8 cellular contexts compared by ENCODE assay signal in genomic region chr2:212538156-212539144, GRCh38. TPM values are rescaled to one million over a fixed set of nuclear protein-coding genes. Genes with fewer than 3 reads are reported as not detected.
DNase-seq lines count a peak whose midpoint lies in the region; ATAC-seq and TF ChIP-seq lines count a peak whose summit lies in the region.

TSS of gene ERBB4 (minus strand) at chr2:212538802. CDS start at chr2:212538530, 272 bp downstream.

- no peak within 1 kb of the TSS for H3K27ac Mint-ChIP-seq in CD4-positive, alpha-beta memory T cell
- peak within 1 kb of the TSS; percentile 79 for H3K27ac Mint-ChIP-seq in stimulated activated naive B cell treated with anti-CD40 and anti-IgM and Interleukin-4, amounts not matched to agents 10 μg/mL and 1 μg/mL and 100 μg/mL, for 72 hours

- no peaks in the 10 kb centered on the region for H3K4me1 ChIP-seq in CD4-positive, alpha-beta memory T cell (ENCODE audit: insufficient read depth, low read length)
- peaks cover 18% of the 10 kb centered on the region for H3K4me1 ChIP-seq in mammary epithelial cell (ENCODE audit: insufficient read depth, low read length)

- CTCF ChIA-PET in CD4-positive, alpha-beta memory T cell (lab: Charles Lee; ENCODE audit: partially characterized antibody): no interaction called here
- CTCF ChIA-PET in mammary epithelial cell (lab: Charles Lee; ENCODE audit: low non-redundant PET): no interaction called here

- H4K20me1 ChIP-seq in mammary epithelial cell (ENCODE audit: insufficient read depth, low read length): no peaks in the 10 kb centered on the region

- no peaks in the 10 kb centered on the region for H3K36me3 ChIP-seq in CD4-positive, alpha-beta memory T cell (ENCODE audit: insufficient read depth, low read length)
- no peaks in the 10 kb centered on the region for H3K36me3 ChIP-seq in mammary epithelial cell (ENCODE audit: insufficient read depth, low read length)

- H3K9me3 ChIP-seq in CD4-positive, alpha-beta memory T cell (ENCODE audit: control insufficient read depth in 1 of 2, low read length in 2 of 2): no peaks in the 10 kb centered on the region
- no peaks in the 10 kb centered on the region for H3K9me3 ChIP-seq in mammary epithelial cell (replicated peaks; ENCODE audit: insufficient read depth, low read length)

- H3K4me3 Mint-ChIP-seq in CD4-positive, alpha-beta memory T cell: peak within 1 kb of the TSS in 6 of 8 donors; percentile 21 to 59 (median 44)
- H3K4me3 Mint-ChIP-seq in stimulated activated naive B cell treated with anti-CD40 and anti-IgM and Interleukin-4, amounts not matched to agents 10 μg/mL and 1 μg/mL and 100 μg/mL, for 72 hours: peak within 1 kb of the TSS; percentile 72 to 78

- no peak within 1 kb of the TSS for H3K27ac ChIP-seq in CD4-positive, alpha-beta memory T cell (ENCODE audit: low read depth, low read length)
- H3K27ac ChIP-seq in HL-60 (replicated peaks): no peak within 1 kb of the TSS
- H3K27ac ChIP-seq in mammary epithelial cell (ENCODE audit: insufficient read depth, low read depth, low read length): no peak within 1 kb of the TSS
- peak within 1 kb of the TSS; percentile 62 for H3K27ac ChIP-seq in layer of hippocampus (ENCODE audit: low read depth, low read length)

- TF ChIP-seq CTCF in HL-60 (IDR thresholded peaks at IDR 0.05; ENCODE audit: insufficient read depth, low read length) (no peak), mammary epithelial cell (conservative IDR thresholded peaks at IDR 0.05 in 1 of 2, IDR thresholded peaks at IDR 0.05 in 1 of 2; ENCODE audit: extremely low read depth in 1 of 2, insufficient read depth in 1 of 2, low read depth in 1 of 2, low read length in 2 of 2) (no peak)

- DNase-seq in CD4-positive, alpha-beta memory T cell: no peak
- DNase-seq in HL-60 (ENCODE audit: low read depth in 1 of 2, low spot score in 1 of 2) (no peak), mammary epithelial cell (no peak), epidermal melanocyte (ENCODE audit: insufficient read length, low spot score) (no peak)
- no peak for DNase-seq in stimulated activated naive B cell treated with anti-CD40 and anti-IgM and Interleukin-4, amounts not matched to agents 10 μg/mL and 1 μg/mL and 100 μg/mL, for 72 hours

- intact Hi-C loops in CD4-positive, alpha-beta memory T cell (cut with micrococcal nuclease): no loop called here
- intact Hi-C loops in mammary epithelial cell (cut with micrococcal nuclease): loop anchor here (10.0 kb wide), 1 partner anchor 534 kb away; no protein-coding TSS in a partner anchor

- ATAC-seq in stimulated activated naive B cell treated with anti-CD40 and anti-IgM and Interleukin-4, amounts not matched to agents 10 μg/mL and 1 μg/mL and 100 μg/mL, for 72 hours (replicated peaks): peak; percentile 27 to 34
- ATAC-seq in HG03175 (IDR thresholded peaks at IDR 0.05; ENCODE audit: unreplicated experiment): no peak
- ATAC-seq in GM19351 (IDR thresholded peaks at IDR 0.05; ENCODE audit: unreplicated experiment): no peak

- no peak within 1 kb of the TSS for H3K4me3 ChIP-seq in CD4-positive, alpha-beta memory T cell (ENCODE audit: low read length in 2 of 2)
- peak within 1 kb of the TSS; percentile 13 for H3K4me3 ChIP-seq in HL-60 (replicated peaks; ENCODE audit: insufficient read depth, low read length)
- peak within 1 kb of the TSS; percentile 26 to 54 (median 42) for H3K4me3 ChIP-seq in mammary epithelial cell (replicated peaks in 1 of 3; ENCODE audit: insufficient read depth in 1 of 3, low read depth in 2 of 3, low read length in 3 of 3)

- H3K36me3 Mint-ChIP-seq in CD4-positive, alpha-beta memory T cell: no peaks in the 10 kb centered on the region
- no peaks in the 10 kb centered on the region for H3K36me3 Mint-ChIP-seq in stimulated activated naive B cell treated with anti-CD40 and anti-IgM and Interleukin-4, amounts not matched to agents 10 μg/mL and 1 μg/mL and 100 μg/mL, for 72 hours

- H3K79me2 ChIP-seq in mammary epithelial cell (ENCODE audit: insufficient read depth, low read length): no peaks in the 10 kb centered on the region

- H2AFZ ChIP-seq in mammary epithelial cell (ENCODE audit: low read depth, low read length): peak within 1 kb of the TSS; percentile 75

- 2% methylated on average over 16 of the region's 82 CpGs for WGBS in mammary epithelial cell (ENCODE audit: low coverage, missing lambda C conversion rate)

- H3K4me1 Mint-ChIP-seq in CD4-positive, alpha-beta memory T cell: peaks cover 3 to 14% (median 7%) of the 10 kb centered on the region in 4 donors
- peaks cover 15 to 26% of the 10 kb centered on the region in 2 donors for H3K4me1 Mint-ChIP-seq in stimulated activated naive B cell treated with anti-CD40 and anti-IgM and Interleukin-4, amounts not matched to agents 10 μg/mL and 1 μg/mL and 100 μg/mL, for 72 hours

- peaks cover 29 to 31% of the 10 kb centered on the region in 2 donors for H3K27me3 Mint-ChIP-seq in CD4-positive, alpha-beta memory T cell
- peaks cover 38 to 76% of the 10 kb centered on the region in 2 donors for H3K27me3 Mint-ChIP-seq in stimulated activated naive B cell treated with anti-CD40 and anti-IgM and Interleukin-4, amounts not matched to agents 10 μg/mL and 1 μg/mL and 100 μg/mL, for 72 hours

- in situ Hi-C loops in mammary epithelial cell (cut with MboI; ENCODE audit: low sequenced_read_pairs in 2 of 2): loop anchor here in 1 of 2 donors (25.0 kb wide), 3 partner anchors 651 to 1076 kb away; no protein-coding TSS in a partner anchor

- dilution Hi-C loops in mammary epithelial cell (cut with HindIII; ENCODE audit: low sequenced_read_pairs): no loop called here

- no TSS peak for BruUV-seq in mammary epithelial cell (replicated peaks; lab: Mats Ljungman, UMichigan)

- H3K27me3 ChIP-seq in CD4-positive, alpha-beta memory T cell (ENCODE audit: insufficient read depth, low read length): no peaks in the 10 kb centered on the region
- peaks cover 42% of the 10 kb centered on the region for H3K27me3 ChIP-seq in HL-60 (ENCODE audit: insufficient read depth, poor library complexity, severe bottlenecking)
- H3K27me3 ChIP-seq in mammary epithelial cell (ENCODE audit: insufficient read depth, low read length): peaks cover 38% of the 10 kb centered on the region
- H3K27me3 ChIP-seq in layer of hippocampus (ENCODE audit: control insufficient read depth, insufficient read depth, low read length): peaks cover 4% of the 10 kb centered on the region

- peak within 1 kb of the TSS; percentile 99 for H3K4me2 ChIP-seq in mammary epithelial cell (ENCODE audit: insufficient read depth, low read depth, low read length)

- no peak within 1 kb of the TSS for H3K9ac ChIP-seq in mammary epithelial cell (ENCODE audit: insufficient read depth, low read length)

- peaks cover 0 to 8% (median 3%) of the 10 kb centered on the region in 8 donors for H3K9me3 Mint-ChIP-seq in CD4-positive, alpha-beta memory T cell
- no peaks in the 10 kb centered on the region for H3K9me3 Mint-ChIP-seq in stimulated activated naive B cell treated with anti-CD40 and anti-IgM and Interleukin-4, amounts not matched to agents 10 μg/mL and 1 μg/mL and 100 μg/mL, for 72 hours

- POLR2A ChIA-PET in CD4-positive, alpha-beta memory T cell (lab: Charles Lee; ENCODE audit: partially characterized antibody): no interaction called here

RNA-seq across cellular contexts. Expression of gene ERBB4, which starts in this region (rescaled TPM):
- total RNA-seq in CD4-positive, alpha-beta memory T cell: not detected
- not detected for polyA plus RNA-seq in CD4-positive, alpha-beta memory T cell
- not detected for total RNA-seq in mammary epithelial cell
- not detected for polyA plus RNA-seq in mammary epithelial cell
- not detected for polyA minus RNA-seq in mammary epithelial cell

Comparison
In these comparisons a context has a peak if more than half of its experiments do, and no peak if none do; other contexts are left out.
1. H3K4me3 ChIP-seq: peak in HL-60 (single experiment) and mammary epithelial cell (3 of 3); none in CD4-positive, alpha-beta memory T cell (0 of 2).
2. ATAC-seq: peak in stimulated activated naive B cell treated with anti-CD40 and anti-IgM and Interleukin-4, amounts not matched to agents 10 μg/mL and 1 μg/mL and 100 μg/mL, for 72 hours (2 of 2); none in HG03175 (single experiment) and GM19351 (single experiment).